Comparison of ENCODE assay signal across 8 cellular contexts in the genomic region with DNA sequence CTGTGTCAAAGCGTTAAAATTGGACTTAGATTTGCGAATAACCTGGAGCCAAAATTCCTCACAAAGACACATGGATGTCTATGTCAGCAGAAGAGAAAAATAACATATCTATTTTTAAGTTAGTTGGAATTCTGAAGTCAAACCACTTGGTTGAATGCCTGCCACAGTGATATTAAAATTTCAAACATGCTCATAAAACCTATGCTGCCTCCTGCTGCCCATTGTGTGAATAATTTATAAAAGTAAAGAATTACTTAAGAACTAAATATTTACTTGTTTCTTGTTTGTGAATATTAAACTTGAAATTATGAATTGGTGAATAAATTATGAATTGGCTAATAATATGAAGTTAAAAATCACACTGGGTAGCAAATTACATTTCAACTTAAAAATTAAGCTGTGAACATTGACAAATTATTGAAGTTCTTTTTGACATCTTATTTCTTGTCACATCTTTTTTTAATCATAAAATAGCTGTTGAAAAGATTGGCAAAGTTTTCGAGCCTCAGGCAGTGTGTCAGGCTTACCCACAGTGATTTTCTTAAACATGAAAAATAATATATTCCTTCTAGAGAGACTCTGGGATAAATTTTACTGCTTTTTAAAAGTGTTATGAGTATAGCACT. TPM values are rescaled to one million over a fixed set of nuclear protein-coding genes. Genes with fewer than 3 reads are reported as not detected.
DNase-seq lines count a peak whose midpoint lies in the region; ATAC-seq, FAIRE-seq and TF ChIP-seq lines count a peak whose summit lies in the region.

No MANE protein-coding gene starts in this region.

- H4K20me1 ChIP-seq in HepG2 (ENCODE audit: insufficient read depth, low read length) = no peaks in the 10 kb centered on the region

- POLR2A ChIA-PET in HepG2 (lab: Yijun Ruan, JAX) = no interaction called here

- no peaks in the 10 kb centered on the region for H3K4me1 ChIP-seq in CD4-positive, CD25-positive, alpha-beta regulatory T cell (ENCODE audit: control insufficient read depth, insufficient read depth, low read length, poor library complexity, severe bottlenecking)
- peaks cover 9% of the 10 kb centered on the region for H3K4me1 ChIP-seq in HepG2 (ENCODE audit: insufficient read depth, low read length)

- H3K27me3 ChIP-seq in CD4-positive, CD25-positive, alpha-beta regulatory T cell (ENCODE audit: control insufficient read depth, insufficient read depth, low read length) = no peaks in the 10 kb centered on the region
- H3K27me3 ChIP-seq in HepG2 (ENCODE audit: control insufficient read depth in 1 of 2, insufficient read depth in 2 of 2, low read length in 2 of 2) = no peaks in the 10 kb centered on the region

- H3K9me3 Mint-ChIP-seq in CD4-positive, CD25-positive, alpha-beta regulatory T cell = no peaks in the 10 kb centered on the region
- H3K9me3 Mint-ChIP-seq in brain = no peaks in the 10 kb centered on the region

- WGBS in HepG2 (ENCODE audit: low lambda C conversion rate) = 91% methylated on average over 3 of the region's 3 CpGs

- H3K27me3 Mint-ChIP-seq in CD4-positive, CD25-positive, alpha-beta regulatory T cell = no peaks in the 10 kb centered on the region
- H3K27me3 Mint-ChIP-seq in brain = no peaks in the 10 kb centered on the region

- no peak for FAIRE-seq in HepG2 (lab: Jason Lieb, UNC)

- no peak overlapping the region for H3K4me3 ChIP-seq in CD4-positive, CD25-positive, alpha-beta regulatory T cell (ENCODE audit: low read depth, low read length)
- no peak overlapping the region for H3K4me3 ChIP-seq in HepG2 (replicated peaks in 1 of 3; ENCODE audit: insufficient read depth in 1 of 3, low read depth in 2 of 3, low read length in 3 of 3)

- no peak overlapping the region for H3K27ac ChIP-seq in CD4-positive, CD25-positive, alpha-beta regulatory T cell (ENCODE audit: insufficient read depth, low read length, poor library complexity, severe bottlenecking)
- no peak overlapping the region for H3K27ac ChIP-seq in HepG2 (ENCODE audit: extremely low read length, insufficient read depth, low read length)

- no peak for TF ChIP-seq POLR2A in HepG2 (IDR thresholded peaks at IDR 0.05; ENCODE audit: insufficient read depth in 1 of 2, low read depth in 2 of 2, low read length in 2 of 2)

- H3K9me3 ChIP-seq in CD4-positive, CD25-positive, alpha-beta regulatory T cell (ENCODE audit: control insufficient read depth in 2 of 2, low read length in 2 of 2) = no peaks in the 10 kb centered on the region
- H3K9me3 ChIP-seq in HepG2 (ENCODE audit: low read length) = no peaks in the 10 kb centered on the region

- H3K9ac ChIP-seq in HepG2 (ENCODE audit: insufficient read depth, low read depth, low read length) = no peak overlapping the region

- H3K27ac Mint-ChIP-seq in CD4-positive, CD25-positive, alpha-beta regulatory T cell = no peak overlapping the region
- peak overlapping the region in 1 of 5 experiments; percentile 40 for H3K27ac Mint-ChIP-seq in brain

- no peak overlapping the region for H3K4me3 Mint-ChIP-seq in CD4-positive, CD25-positive, alpha-beta regulatory T cell
- no peak overlapping the region for H3K4me3 Mint-ChIP-seq in brain

- no peaks in the 10 kb centered on the region for H3K79me2 ChIP-seq in HepG2 (ENCODE audit: insufficient read depth, low read length)

- no peaks in the 10 kb centered on the region for H3K36me3 ChIP-seq in CD4-positive, CD25-positive, alpha-beta regulatory T cell (ENCODE audit: control insufficient read depth, insufficient read depth, low read length)
- 0 out of 5 replicates have a peak, but pooled peaks cover 0 to 4% of the 10 kb centered on the region in 2 experiments for H3K36me3 ChIP-seq in HepG2 (replicated peaks in 1 of 2; ENCODE audit: control insufficient read depth in 1 of 2, insufficient read depth in 2 of 2, low read length in 2 of 2)

- TF ChIP-seq EP300 in HepG2 (IDR thresholded peaks at IDR 0.05; ENCODE audit: low read depth in 2 of 2, low read length in 2 of 2) (no peak), HepG2 (CRISPR knock-in tag; IDR thresholded peaks at IDR 0.05; ENCODE audit: borderline replicate concordance) (no peak)

- BruUV-seq in HepG2 (replicated peaks; lab: Mats Ljungman, UMichigan) = no TSS peak

- H3K4me1 Mint-ChIP-seq in CD4-positive, CD25-positive, alpha-beta regulatory T cell = peaks cover 14 to 26% (median 19%) of the 10 kb centered on the region in 4 donors
- peaks cover 8% of the 10 kb centered on the region for H3K4me1 Mint-ChIP-seq in brain

- no peak; the same call in 1 of the 2 replicates for TF ChIP-seq RAD21 in HepG2 (CRISPR knock-in tag; IDR thresholded peaks at IDR 0.05)

- no peak overlapping the region for H3K4me2 ChIP-seq in HepG2 (ENCODE audit: low read depth, low read length)

- CTCF ChIA-PET in HepG2 (lab: Yijun Ruan, JAX; ENCODE audit: low intra/inter-chr PET ratio, low total read pairs) = interaction anchor here (1.9 to 2.0 kb wide), 2 partner anchors 244 to 305 kb away, joined by 15 read pairs; no protein-coding TSS in a partner anchor

- ATAC-seq in CD4-positive, CD25-positive, alpha-beta regulatory T cell (ENCODE audit: low read depth in 2 of 2) = no peak
- no peak for ATAC-seq in HepG2
- ATAC-seq in GM21717 (IDR thresholded peaks at IDR 0.05; ENCODE audit: unreplicated experiment) = no peak
- no peak for ATAC-seq in GM18868 (IDR thresholded peaks at IDR 0.05; ENCODE audit: unreplicated experiment)
- no peak for ATAC-seq in HG03135 (IDR thresholded peaks at IDR 0.05; ENCODE audit: unreplicated experiment)

- peak; percentile 3 to 75 (median 48) for DNase-seq in CD4-positive, CD25-positive, alpha-beta regulatory T cell
- DNase-seq in HT1080 (ENCODE audit: low read depth) = peak; percentile 47
- DNase-seq in HepG2 (ENCODE audit: low spot score) = peak; percentile 32
- DNase-seq in SW 1271 (lab: John Stamatoyannopoulos, UW) = no peak

- peaks cover 4% of the 10 kb centered on the region for H3K36me3 Mint-ChIP-seq in CD4-positive, CD25-positive, alpha-beta regulatory T cell
- no peaks in the 10 kb centered on the region for H3K36me3 Mint-ChIP-seq in brain

- in situ Hi-C loops in HepG2 (cut with HindIII; ENCODE audit: extremely low pct_ligation_motif_present, low pct_unique_long_range_greater_than_20kb) = loop anchor here (5.0 kb wide), 1 partner anchor 244 kb away; no protein-coding TSS in a partner anchor

- TF ChIP-seq CTCF in brain (conservative IDR thresholded peaks at IDR 0.05) (peak; percentile 83 to 91), HepG2 (CRISPR knock-in tag; IDR thresholded peaks at IDR 0.05) (peak; percentile 27)

- no peak overlapping the region for H2AFZ ChIP-seq in HepG2 (ENCODE audit: low read length)

- intact Hi-C loops in HepG2 (cut with micrococcal nuclease; ENCODE audit: unreplicated experiment) = loop anchor here (1.0 kb wide), 2 partner anchors 244 to 305 kb away; no protein-coding TSS in a partner anchor

TF ChIP-seq in HepG2, 621 proteins besides CTCF, POLR2A, EP300 and RAD21:
- TF ChIP-seq STAG1 (CRISPR knock-in tag; IDR thresholded peaks at IDR 0.05) = peak; percentile 67
- TF ChIP-seq SMYD3 (CRISPR knock-in tag; IDR thresholded peaks at IDR 0.05) = no peak
- TF ChIP-seq TBX3 (IDR thresholded peaks at IDR 0.05; ENCODE audit: borderline replicate concordance) = no peak
- no peak for TF ChIP-seq ZNF317 (CRISPR knock-in tag; IDR thresholded peaks at IDR 0.05)
- peak; percentile 49; the same call in 1 of the 2 replicates for TF ChIP-seq SMC3 (IDR thresholded peaks at IDR 0.05; ENCODE audit: low read length)
- TF ChIP-seq, protein P1, sequence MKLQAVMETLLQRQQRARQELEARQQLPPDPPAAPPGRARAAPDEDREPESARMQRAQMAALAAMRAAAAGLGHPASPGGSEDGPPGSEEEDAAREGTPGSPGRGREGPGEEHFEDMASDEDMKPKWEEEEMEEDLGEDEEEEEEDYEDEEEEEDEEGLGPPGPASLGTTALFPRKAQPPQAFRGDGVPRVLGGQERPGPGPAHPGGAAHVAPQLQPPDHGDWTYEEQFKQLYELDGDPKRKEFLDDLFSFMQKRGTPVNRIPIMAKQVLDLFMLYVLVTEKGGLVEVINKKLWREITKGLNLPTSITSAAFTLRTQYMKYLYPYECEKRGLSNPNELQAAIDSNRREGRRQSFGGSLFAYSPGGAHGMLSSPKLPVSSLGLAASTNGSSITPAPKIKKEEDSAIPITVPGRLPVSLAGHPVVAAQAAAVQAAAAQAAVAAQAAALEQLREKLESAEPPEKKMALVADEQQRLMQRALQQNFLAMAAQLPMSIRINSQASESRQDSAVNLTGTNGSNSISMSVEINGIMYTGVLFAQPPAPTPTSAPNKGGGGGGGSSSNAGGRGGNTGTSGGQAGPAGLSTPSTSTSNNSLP (IDR thresholded peaks at IDR 0.05; ENCODE audit: low read depth, low read length) = peak; percentile 74; the same call in 1 of the 2 replicates

RNA-seq across cellular contexts. Expression of a gene that starts 35.4 kb away (rescaled TPM):
- total RNA-seq in CD4-positive, CD25-positive, alpha-beta regulatory T cell = not detected
- not detected for polyA plus RNA-seq in CD4-positive, CD25-positive, alpha-beta regulatory T cell
- not detected in 2 replicates for total RNA-seq in HT1080 (2014; rRNA removed; shearing (Covaris generic))
- not detected in 2 replicates for polyA plus RNA-seq in HT1080 (2015; cell fraction: cytosol; rRNA removed)
- not detected in 2 replicates for polyA plus RNA-seq in HT1080 (2015; cell fraction: nucleus; rRNA removed)
- polyA plus RNA-seq in brain (ENCODE audit: insufficient read depth, low read depth, low replicate concordance) = not detected
- total RNA-seq in HepG2 (2016; rRNA removed; fragmentation: Illumina TruSeq; extraction: Trizol) = 1.2 and 1.9 TPM in 2 replicates
- 0.30 and 0.71 TPM in 2 replicates for total RNA-seq in HepG2 (2016; cell fraction: cytosol; rRNA removed; fragmentation: Illumina TruSeq; extraction: Trizol; ENCODE audit: low read depth)
- total RNA-seq in HepG2 (2016; cell fraction: insoluble cytoplasmic fraction; rRNA removed; fragmentation: Illumina TruSeq; extraction: Trizol) = 1.1 and 2.0 TPM in 2 replicates
- total RNA-seq in HepG2 (2016; cell fraction: membrane; rRNA removed; fragmentation: Illumina TruSeq; extraction: Trizol) = 1.8 TPM in 2 replicates
- 1.1 and 1.7 TPM in 2 replicates for total RNA-seq in HepG2 (2016; cell fraction: nucleus; rRNA removed; fragmentation: Illumina TruSeq; extraction: Trizol)
- polyA plus RNA-seq in HepG2 (2011; rRNA removed) = 0.72 and 0.78 TPM in 2 replicates
- polyA plus RNA-seq in HepG2 (2011; cell fraction: cytosol; rRNA removed) = 0.23 and 0.33 TPM in 2 replicates
- polyA plus RNA-seq in HepG2 (2011; cell fraction: nucleus; rRNA removed) = 0.48 and 0.61 TPM in 2 replicates
- polyA plus RNA-seq in HepG2 (2012) = 1.1 and 1.7 TPM in 2 replicates
- 0.83 and 1.1 TPM in 2 replicates for polyA plus RNA-seq in HepG2 (2016; cell fraction: cytosol; fragmentation: Illumina TruSeq; extraction: Trizol; ENCODE audit: low read depth)
- polyA plus RNA-seq in HepG2 (2016; cell fraction: insoluble cytoplasmic fraction; fragmentation: Illumina TruSeq; extraction: Trizol; ENCODE audit: low read depth) = 1.5 and 1.6 TPM in 2 replicates
- polyA plus RNA-seq in HepG2 (2016; cell fraction: membrane; fragmentation: Illumina TruSeq; extraction: Trizol; ENCODE audit: low read depth) = 1.3 and 1.4 TPM in 2 replicates
- polyA plus RNA-seq in HepG2 (2016; cell fraction: nucleus; fragmentation: Illumina TruSeq; extraction: Trizol; ENCODE audit: insufficient read depth, low read depth) = 1.1 and 1.4 TPM in 2 replicates
- polyA minus RNA-seq in HepG2 (2011; rRNA and poly(A)+ RNA removed; ENCODE audit: low replicate concordance) = 0.58 TPM in 1 of 2 replicates, not detected in the other
- polyA minus RNA-seq in HepG2 (2011; cell fraction: cytosol; rRNA and poly(A)+ RNA removed) = 0.35 and 0.99 TPM in 2 replicates
- polyA minus RNA-seq in HepG2 (2011; cell fraction: nucleus; rRNA and poly(A)+ RNA removed) = 4.6 and 5.0 TPM in 2 replicates

Comparison
In these comparisons a context has a peak if more than half of its experiments do, and no peak if none do; other contexts are left out.
1. DNase-seq: peak in CD4-positive, CD25-positive, alpha-beta regulatory T cell (3 of 3), HT1080 (single experiment) and HepG2 (single experiment); none in SW 1271 (0 of 2).